In genomic region chr17:79515646-79516604, GRCh38 we compare ENCODE assay signal across 1 cellular context.
TF ChIP-seq lines count a peak whose summit lies in the region.

No MANE protein-coding gene starts in this region.

TF ChIP-seq in HepG2, 621 proteins besides CTCF, POLR2A, EP300 and RAD21 (continued from another document):
- TF ChIP-seq MNT (IDR thresholded peaks at IDR 0.05) (peak; percentile 65), SUZ12 (IDR thresholded peaks at IDR 0.05; ENCODE audit: low read depth, low read length) (no peak), ZNF558 (CRISPR knock-in tag; IDR thresholded peaks at IDR 0.05; ENCODE audit: borderline replicate concordance) (no peak)
